8 cellular contexts compared by ENCODE assay signal in the genomic region with DNA sequence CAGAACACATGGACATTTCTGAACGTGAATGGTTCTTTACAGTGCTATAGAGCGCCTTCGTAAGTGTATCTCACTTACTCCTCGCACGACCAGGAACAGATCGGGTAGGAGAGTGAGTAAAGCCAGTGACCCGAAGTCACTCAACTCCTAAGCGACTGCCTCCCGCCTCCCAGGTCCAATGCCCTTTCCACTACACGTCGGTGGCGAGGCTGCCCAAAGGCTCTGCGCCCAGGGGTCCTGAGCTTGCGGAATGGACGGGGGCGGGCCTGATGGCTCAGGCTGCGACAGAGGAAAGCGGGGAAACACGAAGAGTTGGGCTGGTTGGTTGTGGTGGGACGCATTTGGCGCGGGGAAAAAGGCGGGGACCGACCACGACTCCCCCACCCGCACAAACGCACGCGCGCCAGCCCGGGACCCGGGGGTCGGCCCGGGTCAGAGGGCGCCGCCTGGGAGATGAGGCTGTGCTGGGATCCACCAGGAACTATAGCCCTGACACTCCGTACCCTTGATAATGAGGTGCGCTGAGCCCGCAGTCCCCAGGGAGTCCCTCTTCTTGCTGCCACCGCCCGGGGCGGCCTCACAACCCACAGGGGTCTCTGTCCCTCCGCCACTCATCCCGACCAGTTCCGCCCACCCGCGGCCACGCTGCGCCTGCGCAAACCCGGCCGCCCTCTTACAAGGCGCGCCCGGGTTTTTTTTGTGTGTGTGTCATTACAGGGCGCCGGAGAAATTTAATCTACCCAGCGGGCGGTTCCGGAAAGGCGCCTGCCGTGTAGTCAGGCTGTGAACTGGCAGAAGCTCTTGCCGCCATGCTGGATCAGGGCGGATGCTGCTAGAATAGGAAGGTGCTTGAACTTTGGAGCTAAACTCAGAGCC. TPM values are rescaled to one million over a fixed set of nuclear protein-coding genes. Genes with fewer than 3 reads are reported as not detected.
DNase-seq lines count a peak whose midpoint lies in the region; ATAC-seq and TF ChIP-seq lines count a peak whose summit lies in the region.

A gene with protein sequence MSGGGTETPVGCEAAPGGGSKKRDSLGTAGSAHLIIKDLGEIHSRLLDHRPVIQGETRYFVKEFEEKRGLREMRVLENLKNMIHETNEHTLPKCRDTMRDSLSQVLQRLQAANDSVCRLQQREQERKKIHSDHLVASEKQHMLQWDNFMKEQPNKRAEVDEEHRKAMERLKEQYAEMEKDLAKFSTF (minus strand): TSS at position 628 of the 876 bp plus-strand sequence. CDS start 13 bp downstream, at position 615.

- peaks cover 27% of the 10 kb centered on the region for H3K36me3 ChIP-seq in upper lobe of right lung

- H3K27me3 ChIP-seq in upper lobe of right lung, result no peaks in the 10 kb centered on the region

- ATAC-seq in HG02870 (IDR thresholded peaks at IDR 0.05; ENCODE audit: unreplicated experiment) (peak; percentile 77), left cardiac atrium (peak; percentile 99), upper lobe of right lung (peak; percentile 98)

- peaks cover 4% of the 10 kb centered on the region for H3K4me1 ChIP-seq in upper lobe of right lung

- TF ChIP-seq CTCF in GM13976 (IDR thresholded peaks at IDR 0.05; ENCODE audit: borderline replicate concordance, control extremely low read depth, extremely low read depth, insufficient read depth, missing control alignments) (no peak), upper lobe of right lung (IDR thresholded peaks at IDR 0.05) (peak; percentile 21)

- peak; percentile 90 for DNase-seq in GM13976 (ENCODE audit: low spot score)
- peak; percentile 92 for DNase-seq in NCI-H146 treated with DMSO at 0.1 percent for 48 hours (lab: John Stamatoyannopoulos, UW; ENCODE audit: unreplicated experiment)
- DNase-seq in amniotic epithelial cell (ENCODE audit: low read depth), result peak; percentile 94
- DNase-seq in left cardiac atrium, result peak; percentile 97
- DNase-seq in posterior vena cava (ENCODE audit: low spot score), result peak; percentile 98
- DNase-seq in upper lobe of right lung, result peak; percentile 97

- H3K4me3 ChIP-seq in upper lobe of right lung, result peak within 1 kb of the TSS; percentile 89

- no peaks in the 10 kb centered on the region for H3K9me3 ChIP-seq in upper lobe of right lung

- in situ Hi-C loops in GM13976 (cut with MboI; ENCODE audit: low sequenced_read_pairs, unreplicated experiment), result no loop called here

- peak within 1 kb of the TSS; percentile 82 for H3K27ac ChIP-seq in upper lobe of right lung

- intact Hi-C loops in T-helper 1 cell treated with Interleukin-12 subunit alpha and Interleukin-12 subunit beta and Interleukin-4 antibody, amounts not matched to agents 30 ng/mL and 1 ng/mL, for 36 hours (cut with micrococcal nuclease), result loop anchor here (1.0 to 10.0 kb wide), 12 partner anchors 19 to 919 kb away; a partner anchor contains a TSS
- intact Hi-C loops in left cardiac atrium (cut with DNase I) (no loop called here), posterior vena cava (cut with DNase I) (no loop called here), upper lobe of right lung (cut with DNase I) (no loop called here)

RNA-seq across cellular contexts. Expression of the gene that starts here (rescaled TPM):
- 15.7 and 16.6 TPM in 2 replicates for total RNA-seq in T-helper 1 cell treated with Interleukin-12 subunit alpha and Interleukin-12 subunit beta and Interleukin-4 antibody, amounts not matched to agents 30 ng/mL and 1 ng/mL, for 36 hours
- total RNA-seq in left cardiac atrium, result 10 to 100 TPM in 1 of 2 donors, 1 to 10 TPM in 1; 7.8 to 10.7 TPM
- 10 to 100 TPM in 1 of 2 donors, 1 to 10 TPM in 1; 9.5 to 12.0 TPM for total RNA-seq in posterior vena cava
- total RNA-seq in upper lobe of right lung, result 10.7 TPM

Comparison
In these comparisons a context has a peak if more than half of its experiments do, and no peak if none do; other contexts are left out.
1. Peak in every context shown above with its lines: DNase-seq, ATAC-seq, H3K4me3 ChIP-seq and H3K27ac ChIP-seq.